23 cellular contexts compared by ENCODE assay signal in genomic region chr6:157090736-157091135, GRCh38.
"Had no signal": no experiment of that assay in that cellular context is flagged by ENCODE, and none has a peak within 500 bp of the region (broad histone marks: within the 10 kb centered on the region; RNA-seq: fewer than 3 reads in every experiment).

No MANE protein-coding gene starts in this region.

- H3K27ac ChIP-seq: thoracic aorta had no signal

- H3K9me3 Mint-ChIP-seq: activated naive CD4-positive, alpha-beta T cell treated with anti-CD3 and anti-CD28 coated beads for 36 hours; activated naive CD8-positive, alpha-beta T cell treated with anti-CD3 and anti-CD28 coated beads, Interleukin-2, amount 10 ng/mL, durations not matched to agents 7 days and 5 days; activated T-cell treated with anti-CD3 and anti-CD28 coated beads, Interleukin-2, amount 50 U/mL, for 4 hours; memory B cell; naive thymus-derived CD4-positive, alpha-beta T cell; neural crest cell; T-helper 1 cell treated with Interleukin-12 subunit alpha and Interleukin-12 subunit beta and Interleukin-4 antibody, amounts not matched to agents 30 μg/mL and 1 μg/mL, for 36 hours; type B pancreatic cell had no signal

- H3K9me3 ChIP-seq: thoracic aorta had no signal

- H3K27me3 Mint-ChIP-seq: activated naive CD8-positive, alpha-beta T cell treated with anti-CD3 and anti-CD28 coated beads, Interleukin-2, amount 10 ng/mL, durations not matched to agents 7 days and 5 days; memory B cell; naive thymus-derived CD4-positive, alpha-beta T cell; type B pancreatic cell had no signal

- H3K4me3 ChIP-seq: thoracic aorta had no signal

- H3K27ac Mint-ChIP-seq: activated naive CD4-positive, alpha-beta T cell treated with anti-CD3 and anti-CD28 coated beads for 36 hours; activated naive CD8-positive, alpha-beta T cell treated with anti-CD3 and anti-CD28 coated beads, Interleukin-2, amount 10 ng/mL, durations not matched to agents 7 days and 5 days; memory B cell; T-helper 1 cell treated with Interleukin-12 subunit alpha and Interleukin-12 subunit beta and Interleukin-4 antibody, amounts not matched to agents 30 μg/mL and 1 μg/mL, for 36 hours; type B pancreatic cell had no signal

- H3K4me3 Mint-ChIP-seq: activated naive CD4-positive, alpha-beta T cell treated with anti-CD3 and anti-CD28 coated beads for 36 hours; activated naive CD8-positive, alpha-beta T cell treated with anti-CD3 and anti-CD28 coated beads, Interleukin-2, amount 10 ng/mL, durations not matched to agents 7 days and 5 days; activated T-cell treated with anti-CD3 and anti-CD28 coated beads, Interleukin-2, amount 50 U/mL, for 4 hours; memory B cell; naive thymus-derived CD4-positive, alpha-beta T cell; neural crest cell; T-helper 1 cell treated with Interleukin-12 subunit alpha and Interleukin-12 subunit beta and Interleukin-4 antibody, amounts not matched to agents 30 μg/mL and 1 μg/mL, for 36 hours; type B pancreatic cell had no signal

- DNase-seq: activated CD4-positive, alpha-beta T cell treated with anti-CD3 and anti-CD28 coated beads for 4 hours; activated CD4-positive, alpha-beta T cell treated with anti-CD3 and anti-CD28 coated beads, Interleukin-2, amount 50 U/mL, for 48 hours; activated CD4-positive, CD25-positive, alpha-beta regulatory T cell; activated CD8-positive, alpha-beta memory T cell treated with anti-CD3 and anti-CD28 coated beads, Interleukin-2, amount 50 U/mL, for 48 hours; activated naive CD4-positive, alpha-beta T cell treated with anti-CD3 and anti-CD28 coated beads for 36 hours; activated naive CD8-positive, alpha-beta T cell treated with anti-CD3 and anti-CD28 coated beads, Interleukin-2, amount 10 ng/mL, durations not matched to agents 7 days and 5 days; activated T-cell treated with anti-CD3 and anti-CD28 coated beads, Interleukin-2, amount 50 U/mL, for 4 hours; amniotic stem cell; cortex of kidney; erythroblast; foreskin fibroblast; islet precursor cell; left cardiac atrium; naive thymus-derived CD4-positive, alpha-beta T cell; right cardiac atrium; stimulated activated CD4-positive, alpha-beta T cell treated with anti-CD3 and anti-CD28 coated beads, Interleukin-4, amount 100 ng/mL, for 24 hours; stimulated activated naive CD4-positive, alpha-beta T cell treated with Interleukin-2 at 50 U/mL for 16 hours; T1000 had no signal

- ATAC-seq: activated T-cell treated with anti-CD3 and anti-CD28 coated beads, Interleukin-2, amount 50 U/mL, for 4 hours; left cardiac atrium; naive thymus-derived CD4-positive, alpha-beta T cell; right cardiac atrium had no signal
